Comparison of ENCODE assay signal across 11 cellular contexts in the genomic region with DNA sequence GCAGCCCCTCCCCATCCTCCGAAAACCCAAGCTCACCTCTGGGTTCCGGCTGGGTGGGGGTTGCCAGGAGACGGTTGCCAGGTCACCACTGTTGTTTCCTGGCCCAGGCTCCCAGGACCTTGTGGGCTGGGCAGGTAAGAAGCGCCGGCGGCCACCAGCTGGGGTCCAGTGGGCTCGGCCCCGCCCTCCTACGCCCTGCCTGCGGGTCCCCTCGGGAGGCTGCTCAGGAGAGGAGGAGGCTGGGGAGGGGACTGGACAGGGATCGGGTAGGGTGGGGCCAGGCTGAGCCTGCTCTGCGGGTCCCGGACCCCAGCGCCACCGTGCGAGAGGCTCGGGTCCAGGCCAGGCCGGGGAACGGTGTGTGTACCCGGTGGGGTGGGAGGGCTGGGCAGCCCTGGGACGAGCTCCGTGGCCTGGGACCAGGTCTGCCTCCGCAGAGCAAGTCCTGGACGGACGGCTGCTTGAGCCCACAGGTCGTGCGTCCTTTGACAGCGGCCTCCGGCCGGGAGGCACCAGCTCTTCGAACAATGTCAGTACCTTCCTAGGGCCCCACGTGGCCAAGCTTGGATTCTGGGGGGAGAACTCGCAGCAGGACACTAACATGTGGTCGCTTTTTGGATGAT. TPM values are rescaled to one million over a fixed set of nuclear protein-coding genes. Genes with fewer than 3 reads are reported as not detected.
DNase-seq lines count a peak whose midpoint lies in the region; FAIRE-seq and TF ChIP-seq lines count a peak whose summit lies in the region.
"Had no signal": no experiment of that assay in that cellular context is flagged by ENCODE, and none has a peak within 500 bp of the region (broad histone marks: within the 10 kb centered on the region; RNA-seq: fewer than 3 reads in every experiment).

A gene with protein sequence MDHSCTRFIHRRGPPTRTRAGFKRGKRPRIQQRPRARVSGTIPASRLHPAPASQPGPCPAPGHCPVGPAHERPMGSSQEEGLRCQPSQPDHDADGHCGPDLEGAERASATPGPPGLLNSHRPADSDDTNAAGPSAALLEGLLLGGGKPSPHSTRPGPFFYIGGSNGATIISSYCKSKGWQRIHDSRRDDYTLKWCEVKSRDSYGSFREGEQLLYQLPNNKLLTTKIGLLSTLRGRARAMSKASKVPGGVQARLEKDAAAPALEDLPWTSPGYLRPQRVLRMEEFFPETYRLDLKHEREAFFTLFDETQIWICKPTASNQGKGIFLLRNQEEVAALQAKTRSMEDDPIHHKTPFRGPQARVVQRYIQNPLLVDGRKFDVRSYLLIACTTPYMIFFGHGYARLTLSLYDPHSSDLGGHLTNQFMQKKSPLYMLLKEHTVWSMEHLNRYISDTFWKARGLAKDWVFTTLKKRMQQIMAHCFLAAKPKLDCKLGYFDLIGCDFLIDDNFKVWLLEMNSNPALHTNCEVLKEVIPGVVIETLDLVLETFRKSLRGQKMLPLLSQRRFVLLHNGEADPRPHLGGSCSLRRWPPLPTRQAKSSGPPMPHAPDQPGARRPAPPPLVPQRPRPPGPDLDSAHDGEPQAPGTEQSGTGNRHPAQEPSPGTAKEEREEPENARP (plus strand): TSS at position 88 of the 623 bp plus-strand sequence. CDS start 5,336 bp downstream, outside the sequence.

- no CpG with 5 or more reads among the region's 35 CpGs for WGBS in H9 (ENCODE audit: extremely low coverage, insufficient read length, low lambda C conversion rate)

- H2BK20ac ChIP-seq in H9 (ENCODE audit: low read depth, low read length, poor library complexity, severe bottlenecking), result no peak within 1 kb of the TSS

- POLR2A ChIA-PET in endothelial cell of umbilical vein (lab: Charles Lee), result no interaction called here

- DNase-seq in H9, result peak; percentile 93
- peak; percentile 28 for DNase-seq in activated CD4-positive, alpha-beta T cell treated with anti-CD3 and anti-CD28 coated beads for 48 hours
- DNase-seq in endothelial cell of umbilical vein (ENCODE audit: low read depth, low spot score), result no peak
- DNase-seq in retina, result peak; percentile 70
- DNase-seq in NOMO-1 treated with DMSO at 0.1 percent for 48 hours (lab: John Stamatoyannopoulos, UW; ENCODE audit: unreplicated experiment), result no peak
- DNase-seq in uterus, result no peak
- DNase-seq in HFFc6, result no peak
- DNase-seq: hippocampal formation, NCI-H2171, T1000 had no signal

- H3K4me1 Mint-ChIP-seq in H9 (peaks cover 23 to 36% of the 10 kb centered on the region in 2 experiments), HFFc6 (ENCODE audit: low read depth) (no peaks in the 10 kb centered on the region)

- no peaks in the 10 kb centered on the region for H3K23me2 ChIP-seq in H9 (ENCODE audit: insufficient read length, low read depth, low read length, poor library complexity, severe bottlenecking)

- no peak within 1 kb of the TSS for H4K91ac ChIP-seq in H9 (ENCODE audit: insufficient read length, low read depth, low read length)

- no peak within 1 kb of the TSS for H3K4me3 ChIP-seq in endothelial cell of umbilical vein (replicated peaks in 1 of 3; ENCODE audit: insufficient read depth in 1 of 3, low read depth in 1 of 3, low read length in 3 of 3)
- no peak within 1 kb of the TSS for H3K4me3 ChIP-seq in uterus

- intact Hi-C loops in endothelial cell of umbilical vein (cut with micrococcal nuclease), result no loop called here
- intact Hi-C loops in uterus (cut with DNase I; ENCODE audit: low total_unique reads), result no loop called here

- no peak within 1 kb of the TSS for H3T11ph ChIP-seq in H9 (ENCODE audit: low read length)

- no peaks in the 10 kb centered on the region for H3K79me1 ChIP-seq in H9 (ENCODE audit: insufficient read depth, low read depth, low read length, poor library complexity, severe bottlenecking)

- H3K9ac ChIP-seq in H9 (ENCODE audit: extremely low read depth, insufficient read length, low read length), result no peak within 1 kb of the TSS
- no peak within 1 kb of the TSS for H3K9ac ChIP-seq in endothelial cell of umbilical vein (replicated peaks; ENCODE audit: extremely low read depth, insufficient read depth, low read length)

- no peak within 1 kb of the TSS for H2BK5ac ChIP-seq in H9 (ENCODE audit: insufficient read length, low read length)

- peak within 1 kb of the TSS in 1 of 2 experiments; percentile 53; a peak in 2 of 5 replicates for H3K4me3 Mint-ChIP-seq in H9
- H3K4me3 Mint-ChIP-seq in HFFc6, result no peak within 1 kb of the TSS

- H3K36me3 Mint-ChIP-seq in H9 (ENCODE audit: insufficient read depth in 1 of 3, low read depth in 3 of 3) (peaks cover 1 to 12% (median 4%) of the 10 kb centered on the region in 3 experiments; a peak in 4 of 7 replicates), HFFc6 (ENCODE audit: low read depth) (no peaks in the 10 kb centered on the region)

- no peak within 1 kb of the TSS for H3K27ac ChIP-seq in H9 (ENCODE audit: insufficient read length, low read depth, low read length)
- H3K27ac ChIP-seq in endothelial cell of umbilical vein (ENCODE audit: insufficient read depth, low read depth, low read length), result no peak within 1 kb of the TSS
- H3K27ac ChIP-seq in uterus, result no peak within 1 kb of the TSS

- H3K9me3 Mint-ChIP-seq in H9 (peaks cover 0 to 4% of the 10 kb centered on the region in 2 experiments; a peak in 2 of 5 replicates), HFFc6 (no peaks in the 10 kb centered on the region)

- FAIRE-seq in endothelial cell of umbilical vein (lab: Jason Lieb, UNC), result no peak

- H3K9me3 ChIP-seq in H9 (ENCODE audit: control insufficient read depth, low read depth, low read length) (no peaks in the 10 kb centered on the region), endothelial cell of umbilical vein (replicated peaks; ENCODE audit: control insufficient read depth, insufficient read depth, low read length) (no peaks in the 10 kb centered on the region), uterus (no peaks in the 10 kb centered on the region)

- TF ChIP-seq POLR2A in endothelial cell of umbilical vein (IDR thresholded peaks at IDR 0.05; ENCODE audit: low read depth, low read length) (no peak), uterus (IDR thresholded peaks at IDR 0.05) (no peak)

- dilution Hi-C loops in endothelial cell of umbilical vein (cut with MboI; ENCODE audit: extremely low pct_ligation_motif_present, low sequenced_read_pairs), result no loop called here

- no peak within 1 kb of the TSS for H3K56ac ChIP-seq in H9 (ENCODE audit: insufficient read length, low read depth, low read length)

- peak within 1 kb of the TSS; percentile 65; the same call in 1 of the 2 replicates for H3K14ac ChIP-seq in H9 (ENCODE audit: insufficient read depth, low read length)

- H3K36me3 ChIP-seq in endothelial cell of umbilical vein (ENCODE audit: control insufficient read depth in 2 of 2, extremely low read depth in 1 of 2, insufficient read depth in 2 of 2, low read length in 2 of 2), result no peaks in the 10 kb centered on the region
- H3K36me3 ChIP-seq in uterus, result no peaks in the 10 kb centered on the region

- H3K4me2 ChIP-seq in H9 (ENCODE audit: insufficient read depth, insufficient read length, low read length) (no peak within 1 kb of the TSS), endothelial cell of umbilical vein (ENCODE audit: insufficient read depth, low read length) (no peak within 1 kb of the TSS)

- no peak within 1 kb of the TSS for H2BK15ac ChIP-seq in H9 (ENCODE audit: low read depth, low read length)

- H3K79me2 ChIP-seq in H9 (ENCODE audit: insufficient read depth, low read length) (no peaks in the 10 kb centered on the region), endothelial cell of umbilical vein (ENCODE audit: control insufficient read depth, insufficient read depth, low read length) (no peaks in the 10 kb centered on the region)

- H3K4me1 ChIP-seq in H9 (ENCODE audit: insufficient read depth, low read length), result peaks cover 3% of the 10 kb centered on the region; the same call in 1 of the 2 replicates
- H3K4me1 ChIP-seq in endothelial cell of umbilical vein (ENCODE audit: control insufficient read depth, extremely low read depth, insufficient read depth, low read length), result no peaks in the 10 kb centered on the region
- no peaks in the 10 kb centered on the region for H3K4me1 ChIP-seq in uterus

- no peak within 1 kb of the TSS for H2AK5ac ChIP-seq in H9 (ENCODE audit: insufficient read length, low read length)

- no peak for TF ChIP-seq CTCF in H9 (conservative IDR thresholded peaks at IDR 0.05)
- TF ChIP-seq CTCF in endothelial cell of umbilical vein (IDR thresholded peaks at IDR 0.05; ENCODE audit: extremely low read depth in 1 of 2, insufficient read depth in 1 of 2, low read depth in 1 of 2, low read length in 2 of 2), result no peak
- no peak for TF ChIP-seq CTCF in uterus (IDR thresholded peaks at IDR 0.05)
- no peak for TF ChIP-seq CTCF in HFFc6 (IDR thresholded peaks at IDR 0.05)

- no peak within 1 kb of the TSS for H2BK12ac ChIP-seq in H9 (ENCODE audit: insufficient read length, low read depth, low read length)

- peaks cover 11% of the 10 kb centered on the region for H3K27me3 Mint-ChIP-seq in H9 (ENCODE audit: low read depth)
- H3K27me3 Mint-ChIP-seq in HFFc6 (ENCODE audit: insufficient read depth), result peaks cover 30% of the 10 kb centered on the region

- no peak within 1 kb of the TSS for H4K5ac ChIP-seq in H9 (ENCODE audit: insufficient read length, low read depth, low read length)

- peak within 1 kb of the TSS in 2 of 3 experiments; percentile 44; a peak in 1 of 7 replicates for H3K27ac Mint-ChIP-seq in H9
- H3K27ac Mint-ChIP-seq in HFFc6, result no peak within 1 kb of the TSS

- no peak within 1 kb of the TSS for H4K8ac ChIP-seq in H9 (replicated peaks; ENCODE audit: insufficient read length, low read depth, low read length)

- H3K18ac ChIP-seq in H9 (ENCODE audit: insufficient read length, low read depth, low read length), result peak within 1 kb of the TSS; percentile 17

- H3K9me1 ChIP-seq in endothelial cell of umbilical vein (replicated peaks; ENCODE audit: control insufficient read depth, extremely low read depth, insufficient read depth, low read length), result no peaks in the 10 kb centered on the region

- no peak within 1 kb of the TSS for H3K4ac ChIP-seq in H9 (ENCODE audit: low read depth, low read length)

- no peak within 1 kb of the TSS for H2BK120ac ChIP-seq in H9 (ENCODE audit: low read depth, low read length, poor library complexity, severe bottlenecking)

- H2AFZ ChIP-seq in H9 (ENCODE audit: low read length), result no peak within 1 kb of the TSS
- no peak within 1 kb of the TSS for H2AFZ ChIP-seq in endothelial cell of umbilical vein (ENCODE audit: low read depth, low read length)

- no peaks in the 10 kb centered on the region for H4K20me1 ChIP-seq in H9 (ENCODE audit: control insufficient read depth, insufficient read depth, insufficient read length)
- no peaks in the 10 kb centered on the region for H4K20me1 ChIP-seq in endothelial cell of umbilical vein (replicated peaks; ENCODE audit: control insufficient read depth, extremely low read depth, insufficient read depth, low read length)

- BruUV-seq in endothelial cell of umbilical vein (replicated peaks; lab: Mats Ljungman, UMichigan), result no TSS peak

- no peak within 1 kb of the TSS for H3K23ac ChIP-seq in H9 (ENCODE audit: insufficient read length, low read depth, low read length)

- CTCF ChIA-PET in endothelial cell of umbilical vein (lab: Charles Lee), result interaction anchor here (1.0 to 1.6 kb wide), 2 partner anchors 13 to 52 kb away, joined by 3 to 5 read pairs; no protein-coding TSS in a partner anchor

- H3K27me3 ChIP-seq in H9 (ENCODE audit: insufficient read depth, low read length), result no peaks in the 10 kb centered on the region
- peaks cover 16% of the 10 kb centered on the region in 2 experiments for H3K27me3 ChIP-seq in endothelial cell of umbilical vein (ENCODE audit: control insufficient read depth in 2 of 2, insufficient read depth in 2 of 2, low read length in 2 of 2)
- H3K27me3 ChIP-seq in uterus, result peaks cover 10 to 19% of the 10 kb centered on the region in 2 donors

RNA-seq across cellular contexts. Expression of the gene that starts here (rescaled TPM):
- total RNA-seq in H9 (2021) (0.68 and 0.79 TPM in 2 replicates), endothelial cell of umbilical vein (not detected in 2 replicates), uterus (under 1 TPM in 2 of 4 donors, not detected in 2; 0.35 to 0.51 TPM)
- not detected in 2 replicates for polyA plus RNA-seq in endothelial cell of umbilical vein
- polyA plus RNA-seq in endothelial cell of umbilical vein (2011; cell fraction: cytosol; rRNA removed), result not detected in 2 replicates
- not detected in 2 replicates for polyA plus RNA-seq in endothelial cell of umbilical vein (2011; cell fraction: nucleus; rRNA removed)
- not detected in 2 replicates for polyA plus RNA-seq in endothelial cell of umbilical vein (2012)
- polyA minus RNA-seq in endothelial cell of umbilical vein, result not detected in 2 replicates
- not detected for polyA minus RNA-seq in endothelial cell of umbilical vein (2011; cell fraction: cytosol; rRNA and poly(A)+ RNA removed)
- polyA minus RNA-seq in endothelial cell of umbilical vein (2011; cell fraction: nucleus; rRNA and poly(A)+ RNA removed), result not detected in 2 replicates
- not detected for total RNA-seq in HFFc6 (2021; fragmentation: NEBNext Ultra II Directional; extraction: Animal tissue kit (Norgen Biotek cat#: 25700))
- total RNA-seq: G401 had no signal

Comparison
In these comparisons a context has a peak if more than half of its experiments do, and no peak if none do; other contexts are left out.
1. Peak in DNase-seq in H9; RNA of the gene not detected or under 1 TPM.
2. DNase-seq: peak in activated CD4-positive, alpha-beta T cell treated with anti-CD3 and anti-CD28 coated beads for 48 hours (single experiment) and retina (single experiment); none in endothelial cell of umbilical vein (single experiment), NOMO-1 treated with DMSO at 0.1 percent for 48 hours (single experiment), uterus (0 of 2) and HFFc6 (single experiment).